Comparison of ENCODE assay signal across 8 cellular contexts in genomic region chr9:75890541-75891276, GRCh38. TPM values are rescaled to one million over a fixed set of nuclear protein-coding genes. Genes with fewer than 3 reads are reported as not detected.
DNase-seq lines count a peak whose midpoint lies in the region; FAIRE-seq and TF ChIP-seq lines count a peak whose summit lies in the region.

TSS of gene PCSK5 (plus strand) at chr9:75890673. CDS start at chr9:75891182, 509 bp downstream.

- peak within 1 kb of the TSS; percentile 68 for H2BK5ac ChIP-seq in trophoblast cell (ENCODE audit: low read depth, low read length, poor library complexity)

- H3K27ac ChIP-seq in trophoblast cell (ENCODE audit: low read depth, low read length) = peak within 1 kb of the TSS; percentile 86
- peak within 1 kb of the TSS; percentile 18 to 85 (median 64) for H3K27ac ChIP-seq in thyroid gland

- WGBS in trophoblast cell (ENCODE audit: extremely low coverage, insufficient coverage, insufficient read length) = no CpG with 5 or more reads among the region's 79 CpGs
- 0 to 1% methylated on average over 7 to 25 of the region's 79 CpGs for WGBS in thyroid gland, 2 donors

- H3K36me3 ChIP-seq in MG63 (no peaks in the 10 kb centered on the region), trophoblast cell (ENCODE audit: control insufficient read depth in 1 of 2, insufficient read depth in 2 of 2, low read length in 2 of 2) (no peaks in the 10 kb centered on the region), thyroid gland (no peaks in the 10 kb centered on the region)

- peak within 1 kb of the TSS; percentile 75 for H2AFZ ChIP-seq in trophoblast cell (ENCODE audit: insufficient read depth, low read length, poor library complexity)

- H2BK120ac ChIP-seq in trophoblast cell (ENCODE audit: insufficient read depth, low read length, poor library complexity) = peak within 1 kb of the TSS; percentile 68

- TF ChIP-seq POLR2A in H54 (IDR thresholded peaks at IDR 0.05; ENCODE audit: low read depth, low read length) (peak; percentile 84), thyroid gland (IDR thresholded peaks at IDR 0.05) (peak; percentile 25 to 92)

- peaks cover 6% of the 10 kb centered on the region for H3K79me2 ChIP-seq in trophoblast cell (ENCODE audit: control insufficient read depth, insufficient read depth, low read length, poor library complexity)

- intact Hi-C loops in cardiac septum (cut with DNase I) = loop anchor here (10.0 kb wide), 1 partner anchor 414 kb away; no protein-coding TSS in a partner anchor
- intact Hi-C loops in thyroid gland (cut with DNase I) = no loop called here

- H3K4ac ChIP-seq in trophoblast cell (ENCODE audit: low read depth, low read length) = peak within 1 kb of the TSS; percentile 43

- no peak within 1 kb of the TSS for H3K23ac ChIP-seq in trophoblast cell (ENCODE audit: low read length)

- 0 out of 2 replicates have a peak, but pooled peaks cover 3% of the 10 kb centered on the region for H3K27me3 ChIP-seq in MG63
- H3K27me3 ChIP-seq in trophoblast cell (ENCODE audit: insufficient read depth, low read length) = no peaks in the 10 kb centered on the region
- H3K27me3 ChIP-seq in thyroid gland = no peaks in the 10 kb centered on the region

- peak within 1 kb of the TSS; percentile 74 for H3K18ac ChIP-seq in trophoblast cell (ENCODE audit: low read length)

- peaks cover 12% of the 10 kb centered on the region for H3K79me1 ChIP-seq in trophoblast cell (ENCODE audit: low read length)

- peak within 1 kb of the TSS; percentile 73 for H3K9ac ChIP-seq in trophoblast cell (ENCODE audit: low read length)

- peak within 1 kb of the TSS; percentile 42 for H4K91ac ChIP-seq in trophoblast cell (ENCODE audit: low read depth, low read length)

- peak within 1 kb of the TSS; percentile 51 for H3K4me3 ChIP-seq in MG63
- peak within 1 kb of the TSS; percentile 90 for H3K4me3 ChIP-seq in trophoblast cell (ENCODE audit: low read depth, low read length)
- H3K4me3 ChIP-seq in thyroid gland (replicated peaks in 1 of 3) = peak within 1 kb of the TSS; percentile 26 to 91 (median 64)

- peak within 1 kb of the TSS; percentile 51 for H4K12ac ChIP-seq in trophoblast cell (ENCODE audit: low read depth, low read length)

- H2BK12ac ChIP-seq in trophoblast cell (ENCODE audit: low read length) = peak within 1 kb of the TSS; percentile 87

- H3K4me1 ChIP-seq in trophoblast cell (ENCODE audit: control insufficient read depth in 1 of 2, insufficient read depth in 2 of 2, low read length in 2 of 2) (peaks cover 0 to 7% of the 10 kb centered on the region in 2 experiments), thyroid gland (peaks cover 4 to 16% of the 10 kb centered on the region in 2 donors)

- H3K9me3 ChIP-seq in MG63 (no peaks in the 10 kb centered on the region), trophoblast cell (ENCODE audit: insufficient read depth, low read depth, low read length) (no peaks in the 10 kb centered on the region), thyroid gland (no peaks in the 10 kb centered on the region)

- H2AK5ac ChIP-seq in trophoblast cell (ENCODE audit: low read length) = no peak within 1 kb of the TSS

- peak within 1 kb of the TSS; percentile 95 for H3K4me2 ChIP-seq in trophoblast cell (ENCODE audit: low read length)

- DNase-seq in D721Med (ENCODE audit: insufficient read length, low spot score) = peak; percentile 68
- DNase-seq in H54 (ENCODE audit: insufficient read length, low spot score) = peak; percentile 88
- peak; percentile 80 for DNase-seq in MG63
- peak; percentile 96 for DNase-seq in SW480 (ENCODE audit: low spot score)
- DNase-seq in amniotic epithelial cell (ENCODE audit: low read depth) = peak; percentile 94
- DNase-seq in cardiac septum (ENCODE audit: low spot score) = peak; percentile 96
- DNase-seq in trophoblast cell = peak; percentile 73 to 78
- peak; percentile 94 for DNase-seq in thyroid gland

- FAIRE-seq in D721Med (lab: Jason Lieb, UNC) (no peak), H54 (lab: Jason Lieb, UNC) (peak; percentile 62)

- peak within 1 kb of the TSS; percentile 89 for H3K14ac ChIP-seq in trophoblast cell (ENCODE audit: low read length)

- TF ChIP-seq CTCF in D721Med (IDR thresholded peaks at IDR 0.05; ENCODE audit: insufficient read depth, missing control alignments) = peak; percentile 3
- peak in 3 of 6 experiments; percentile 35 to 43 (median 40) for TF ChIP-seq CTCF in thyroid gland (IDR thresholded peaks at IDR 0.05)

- peak within 1 kb of the TSS; percentile 47 for H4K8ac ChIP-seq in trophoblast cell (ENCODE audit: low read depth, low read length)

RNA-seq across cellular contexts. Expression of gene PCSK5, which starts in this region (rescaled TPM):
- 0.13 TPM in 1 of 2 replicates, not detected in the other for total RNA-seq in MG63 (2014; rRNA removed; shearing (Covaris generic); ENCODE audit: low replicate concordance)
- total RNA-seq in cardiac septum (6.2 TPM), thyroid gland (10 to 100 TPM in 3 of 4 donors, 1 to 10 TPM in 1; 9.6 to 41.8 (median 15.1) TPM)
- polyA plus RNA-seq in trophoblast cell (2013) = 18.4 and 18.5 TPM in 2 replicates

Comparison
In these comparisons a context has a peak if more than half of its experiments do, and no peak if none do; other contexts are left out.
1. Peak in every context shown above with its lines: DNase-seq, H3K4me3 ChIP-seq and H3K27ac ChIP-seq.
2. Peak in DNase-seq and H3K4me3 ChIP-seq in MG63; RNA of the gene not detected or under 1 TPM.